ENCODE assay signal across 2 cellular contexts in genomic region chr10:77566228-77566627, GRCh38.
TF ChIP-seq lines count a peak whose summit lies in the region.

No MANE protein-coding gene starts in this region.

TF ChIP-seq in A549, 52 proteins besides CTCF, POLR2A, EP300 and RAD21:
- no peak for TF ChIP-seq SREBF2 (IDR thresholded peaks at IDR 0.05)
TF ChIP-seq in A549: peak in this region for 0.

TF ChIP-seq in K562, 482 proteins besides CTCF, POLR2A, EP300 and RAD21:
- TF ChIP-seq, protein P1, sequence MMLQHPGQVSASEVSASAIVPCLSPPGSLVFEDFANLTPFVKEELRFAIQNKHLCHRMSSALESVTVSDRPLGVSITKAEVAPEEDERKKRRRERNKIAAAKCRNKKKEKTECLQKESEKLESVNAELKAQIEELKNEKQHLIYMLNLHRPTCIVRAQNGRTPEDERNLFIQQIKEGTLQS (IDR thresholded peaks at IDR 0.05) = 0 out of 2 replicates have a peak, but pooled peaks have one; percentile 10
- TF ChIP-seq, protein P1 (CRISPR knock-in tag; conservative IDR thresholded peaks at IDR 0.05) = no peak
- TF ChIP-seq ZNF785 (CRISPR knock-in tag; IDR thresholded peaks at IDR 0.05) = no peak
